ENCODE assay signal across 1 cellular context in the genomic region with DNA sequence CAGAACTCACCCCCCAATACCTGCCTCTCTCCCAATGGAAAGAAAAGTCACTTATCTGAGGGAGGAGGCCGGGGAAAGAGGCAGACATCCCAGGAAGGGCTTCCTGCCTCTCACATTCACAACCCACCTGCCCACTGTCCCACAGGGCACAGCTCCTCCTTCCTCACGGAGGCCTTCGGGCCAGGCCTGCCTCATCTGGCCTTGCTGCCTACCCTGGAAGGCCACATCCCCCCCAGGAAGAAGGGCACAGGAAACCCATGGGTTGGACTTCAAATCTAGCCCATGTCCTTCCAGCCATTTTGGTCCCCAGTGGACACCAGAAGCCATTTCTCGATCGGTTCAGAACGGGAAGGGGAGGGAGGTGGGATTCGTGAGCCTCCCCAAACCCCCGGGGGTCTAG.
TF ChIP-seq lines count a peak whose summit lies in the region.

No MANE protein-coding gene starts in this region.

TF ChIP-seq in GM23338, 12 proteins besides CTCF, POLR2A, EP300 and RAD21 (continued from another document):
- TF ChIP-seq, protein P1, sequence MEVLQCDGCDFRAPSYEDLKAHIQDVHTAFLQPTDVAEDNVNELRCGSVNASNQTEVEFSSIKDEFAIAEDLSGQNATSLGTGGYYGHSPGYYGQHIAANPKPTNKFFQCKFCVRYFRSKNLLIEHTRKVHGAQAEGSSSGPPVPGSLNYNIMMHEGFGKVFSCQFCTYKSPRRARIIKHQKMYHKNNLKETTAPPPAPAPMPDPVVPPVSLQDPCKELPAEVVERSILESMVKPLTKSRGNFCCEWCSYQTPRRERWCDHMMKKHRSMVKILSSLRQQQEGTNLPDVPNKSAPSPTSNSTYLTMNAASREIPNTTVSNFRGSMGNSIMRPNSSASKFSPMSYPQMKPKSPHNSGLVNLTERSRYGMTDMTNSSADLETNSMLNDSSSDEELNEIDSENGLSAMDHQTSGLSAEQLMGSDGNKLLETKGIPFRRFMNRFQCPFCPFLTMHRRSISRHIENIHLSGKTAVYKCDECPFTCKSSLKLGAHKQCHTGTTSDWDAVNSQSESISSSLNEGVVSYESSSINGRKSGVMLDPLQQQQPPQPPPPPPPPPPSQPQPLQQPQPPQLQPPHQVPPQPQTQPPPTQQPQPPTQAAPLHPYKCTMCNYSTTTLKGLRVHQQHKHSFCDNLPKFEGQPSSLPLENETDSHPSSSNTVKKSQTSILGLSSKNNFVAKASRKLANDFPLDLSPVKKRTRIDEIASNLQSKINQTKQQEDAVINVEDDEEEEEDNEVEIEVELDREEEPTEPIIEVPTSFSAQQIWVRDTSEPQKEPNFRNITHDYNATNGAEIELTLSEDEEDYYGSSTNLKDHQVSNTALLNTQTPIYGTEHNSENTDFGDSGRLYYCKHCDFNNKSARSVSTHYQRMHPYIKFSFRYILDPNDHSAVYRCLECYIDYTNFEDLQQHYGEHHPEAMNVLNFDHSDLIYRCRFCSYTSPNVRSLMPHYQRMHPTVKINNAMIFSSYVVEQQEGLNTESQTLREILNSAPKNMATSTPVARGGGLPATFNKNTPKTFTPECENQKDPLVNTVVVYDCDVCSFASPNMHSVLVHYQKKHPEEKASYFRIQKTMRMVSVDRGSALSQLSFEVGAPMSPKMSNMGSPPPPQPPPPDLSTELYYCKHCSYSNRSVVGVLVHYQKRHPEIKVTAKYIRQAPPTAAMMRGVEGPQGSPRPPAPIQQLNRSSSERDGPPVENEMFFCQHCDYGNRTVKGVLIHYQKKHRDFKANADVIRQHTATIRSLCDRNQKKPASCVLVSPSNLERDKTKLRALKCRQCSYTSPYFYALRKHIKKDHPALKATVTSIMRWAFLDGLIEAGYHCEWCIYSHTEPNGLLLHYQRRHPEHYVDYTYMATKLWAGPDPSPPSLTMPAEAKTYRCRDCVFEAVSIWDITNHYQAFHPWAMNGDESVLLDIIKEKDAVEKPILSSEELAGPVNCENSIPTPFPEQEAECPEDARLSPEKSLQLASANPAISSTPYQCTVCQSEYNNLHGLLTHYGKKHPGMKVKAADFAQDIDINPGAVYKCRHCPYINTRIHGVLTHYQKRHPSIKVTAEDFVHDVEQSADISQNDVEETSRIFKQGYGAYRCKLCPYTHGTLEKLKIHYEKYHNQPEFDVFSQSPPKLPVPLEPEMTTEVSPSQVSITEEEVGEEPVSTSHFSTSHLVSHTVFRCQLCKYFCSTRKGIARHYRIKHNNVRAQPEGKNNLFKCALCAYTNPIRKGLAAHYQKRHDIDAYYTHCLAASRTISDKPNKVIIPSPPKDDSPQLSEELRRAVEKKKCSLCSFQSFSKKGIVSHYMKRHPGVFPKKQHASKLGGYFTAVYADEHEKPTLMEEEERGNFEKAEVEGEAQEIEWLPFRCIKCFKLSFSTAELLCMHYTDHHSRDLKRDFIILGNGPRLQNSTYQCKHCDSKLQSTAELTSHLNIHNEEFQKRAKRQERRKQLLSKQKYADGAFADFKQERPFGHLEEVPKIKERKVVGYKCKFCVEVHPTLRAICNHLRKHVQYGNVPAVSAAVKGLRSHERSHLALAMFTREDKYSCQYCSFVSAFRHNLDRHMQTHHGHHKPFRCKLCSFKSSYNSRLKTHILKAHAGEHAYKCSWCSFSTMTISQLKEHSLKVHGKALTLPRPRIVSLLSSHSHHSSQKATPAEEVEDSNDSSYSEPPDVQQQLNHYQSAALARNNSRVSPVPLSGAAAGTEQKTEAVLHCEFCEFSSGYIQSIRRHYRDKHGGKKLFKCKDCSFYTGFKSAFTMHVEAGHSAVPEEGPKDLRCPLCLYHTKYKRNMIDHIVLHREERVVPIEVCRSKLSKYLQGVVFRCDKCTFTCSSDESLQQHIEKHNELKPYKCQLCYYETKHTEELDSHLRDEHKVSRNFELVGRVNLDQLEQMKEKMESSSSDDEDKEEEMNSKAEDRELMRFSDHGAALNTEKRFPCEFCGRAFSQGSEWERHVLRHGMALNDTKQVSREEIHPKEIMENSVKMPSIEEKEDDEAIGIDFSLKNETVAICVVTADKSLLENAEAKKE (CRISPR knock-in tag; IDR thresholded peaks at IDR 0.05), result no peak
- TF ChIP-seq ZNF114 (CRISPR knock-in tag; IDR thresholded peaks at IDR 0.05), result no peak
- TF ChIP-seq STAT1 (IDR thresholded peaks at IDR 0.05; ENCODE audit: unreplicated experiment), result no peak
